In the genomic region with DNA sequence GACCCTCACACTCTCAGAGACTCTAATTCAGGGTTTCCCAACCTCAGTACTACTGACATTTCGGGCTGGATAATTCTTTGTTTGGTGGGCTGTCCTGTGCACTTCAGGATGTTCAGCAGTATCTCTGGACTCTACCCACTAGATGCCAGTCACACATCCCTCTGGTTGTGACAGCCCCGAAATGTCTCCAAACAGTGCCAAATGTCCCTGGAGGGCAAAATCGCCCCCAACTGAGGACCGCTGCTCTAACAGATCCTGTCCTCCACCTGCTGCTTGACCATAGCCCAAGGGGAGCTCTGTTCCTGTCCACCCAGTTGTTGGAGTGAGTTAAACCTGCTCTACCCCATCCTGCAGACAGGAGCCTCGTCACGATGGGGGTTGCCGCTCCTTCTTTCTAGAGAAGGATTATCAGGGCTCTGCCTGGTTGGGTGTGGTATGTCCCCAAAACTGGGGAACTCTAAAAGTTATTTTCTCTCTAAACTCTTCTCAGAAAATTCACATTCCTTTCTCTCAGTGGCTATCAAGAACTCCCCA, we compare ENCODE assay signal across 16 cellular contexts.
"Had no signal": no experiment of that assay in that cellular context is flagged by ENCODE, and none has a peak within 500 bp of the region (broad histone marks: within the 10 kb centered on the region; RNA-seq: fewer than 3 reads in every experiment).

No MANE protein-coding gene starts in this region.

- H3K4me1 Mint-ChIP-seq: activated CD4-positive, alpha-beta memory T cell treated with anti-CD3 and anti-CD28 coated beads, Interleukin-2, amount 10 ng/mL, durations not matched to agents 7 days and 5 days; T-helper 17 cell had no signal

- H3K36me3 ChIP-seq: neutrophil had no signal

- DNase-seq: activated CD4-positive, alpha-beta memory T cell treated with anti-CD3 and anti-CD28 coated beads, Interleukin-2, amount 10 ng/mL, durations not matched to agents 7 days and 5 days; activated CD4-positive, alpha-beta T cell treated with anti-CD3 and anti-CD28 coated beads for 4 hours; activated gamma-delta T cell; activated T-cell treated with anti-CD3 and anti-CD28 coated beads, Interleukin-2, amount 50 U/mL, for 72 hours; effector CD8-positive, alpha-beta T cell; stimulated activated CD4-positive, alpha-beta T cell treated with anti-CD3 and anti-CD28 coated beads, Interleukin-4, amount 100 ng/mL, for 4 hours; stimulated activated CD8-positive, alpha-beta memory T cell treated with anti-CD3 and anti-CD28 coated beads, Interleukin-4, amount 100 ng/mL, for 48 hours; stimulated activated naive CD4-positive, alpha-beta T cell treated with Interleukin-2 at 50 U/mL for 16 hours; T-helper 17 cell had no signal

- H3K27ac ChIP-seq: heart left ventricle, neutrophil had no signal

- FAIRE-seq: frontal cortex, islet of Langerhans, small intestine had no signal

- H3K4me3 Mint-ChIP-seq: activated CD4-positive, alpha-beta memory T cell treated with anti-CD3 and anti-CD28 coated beads, Interleukin-2, amount 10 ng/mL, durations not matched to agents 7 days and 5 days; activated T-cell treated with anti-CD3 and anti-CD28 coated beads, Interleukin-2, amount 50 U/mL, for 72 hours; T-helper 17 cell had no signal

- H3K27me3 ChIP-seq: heart left ventricle, neutrophil had no signal

- H3K4me3 ChIP-seq: heart left ventricle, lung had no signal

- H3K9me3 ChIP-seq: heart left ventricle, neutrophil had no signal

- H3K9me3 Mint-ChIP-seq: activated CD4-positive, alpha-beta memory T cell treated with anti-CD3 and anti-CD28 coated beads, Interleukin-2, amount 10 ng/mL, durations not matched to agents 7 days and 5 days had no signal

- H3K27ac Mint-ChIP-seq: activated CD4-positive, alpha-beta memory T cell treated with anti-CD3 and anti-CD28 coated beads, Interleukin-2, amount 10 ng/mL, durations not matched to agents 7 days and 5 days; activated naive CD4-positive, alpha-beta T cell treated with anti-CD3 and anti-CD28 coated beads, Interleukin-2, amount 50 U/mL, for 72 hours; activated T-cell treated with anti-CD3 and anti-CD28 coated beads, Interleukin-2, amount 50 U/mL, for 72 hours; T-helper 17 cell had no signal

- H3K27me3 Mint-ChIP-seq: activated CD4-positive, alpha-beta memory T cell treated with anti-CD3 and anti-CD28 coated beads, Interleukin-2, amount 10 ng/mL, durations not matched to agents 7 days and 5 days had no signal
